ENCODE assay signal across 11 cellular contexts in the genomic region with DNA sequence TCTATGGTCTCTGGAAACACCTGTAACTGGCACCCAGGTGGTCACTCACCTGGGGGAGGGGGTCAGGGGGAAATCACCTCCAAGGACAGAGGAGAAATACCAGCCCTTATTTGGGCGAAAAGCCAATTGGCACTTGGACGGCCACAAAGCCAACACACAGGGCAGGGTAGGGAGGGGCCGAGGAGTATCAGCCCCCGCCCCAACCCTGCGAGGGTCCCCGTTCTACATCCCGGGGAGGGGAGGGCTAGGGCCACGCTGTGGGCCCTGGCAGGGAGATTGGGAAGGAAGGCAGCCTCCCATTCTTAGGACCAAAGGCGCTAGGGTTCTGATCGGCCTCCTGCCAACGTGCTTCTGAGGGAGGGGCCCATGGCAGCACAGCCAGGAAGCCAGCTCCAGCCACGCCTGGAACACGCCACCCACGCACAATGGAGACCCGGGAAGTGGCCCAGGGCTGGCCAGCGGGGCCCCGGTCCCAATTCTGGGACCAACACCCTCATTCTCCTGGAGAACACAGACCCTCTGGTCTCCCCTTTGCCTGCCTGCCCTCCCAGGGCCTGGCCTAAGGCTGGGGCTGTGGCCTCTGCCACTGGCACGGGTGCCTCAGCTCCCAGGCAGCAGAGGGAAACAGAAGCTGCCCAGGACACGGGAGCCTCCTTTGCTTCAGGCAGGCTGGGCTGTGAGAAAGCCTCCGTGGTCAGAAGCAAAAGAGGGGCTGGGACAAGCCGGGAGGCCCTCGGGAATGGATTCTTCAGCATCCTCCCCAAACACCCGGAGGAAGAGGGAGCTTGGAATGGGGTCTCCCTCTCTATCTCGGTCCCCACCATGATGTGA. TPM values are rescaled to one million over a fixed set of nuclear protein-coding genes. Genes with fewer than 3 reads are reported as not detected.
DNase-seq lines count a peak whose midpoint lies in the region; ATAC-seq and TF ChIP-seq lines count a peak whose summit lies in the region.
"Had no signal": no experiment of that assay in that cellular context is flagged by ENCODE, and none has a peak within 500 bp of the region (broad histone marks: within the 10 kb centered on the region; RNA-seq: fewer than 3 reads in every experiment).

No MANE protein-coding gene starts in this region.

- H2BK5ac ChIP-seq in mesendoderm (ENCODE audit: low read length) = no peak overlapping the region

- no peaks in the 10 kb centered on the region for H3K4me1 ChIP-seq in endodermal cell (ENCODE audit: control insufficient read depth, insufficient read depth, low read length)
- no peaks in the 10 kb centered on the region for H3K4me1 ChIP-seq in mesendoderm (ENCODE audit: control insufficient read depth, low read depth, low read length)
- peaks cover 33 to 53% (median 40%) of the 10 kb centered on the region in 4 donors for H3K4me1 ChIP-seq in upper lobe of left lung
- peaks cover 11% of the 10 kb centered on the region for H3K4me1 ChIP-seq in CD8-positive, alpha-beta memory T cell (ENCODE audit: insufficient read depth, low read length)

- CTCF ChIA-PET in CD8-positive, alpha-beta memory T cell (lab: Charles Lee) = no interaction called here

- no peaks in the 10 kb centered on the region for H3K79me2 ChIP-seq in mesendoderm (ENCODE audit: control insufficient read depth, insufficient read depth, low read length)

- no peaks in the 10 kb centered on the region for H3K9me3 Mint-ChIP-seq in activated CD4-positive, alpha-beta T cell treated with anti-CD3 and anti-CD28 coated beads, Interleukin-2, amount 10 ng/mL, durations not matched to agents 24 days and 14 days
- H3K9me3 Mint-ChIP-seq in endodermal cell = no peaks in the 10 kb centered on the region
- no peaks in the 10 kb centered on the region for H3K9me3 Mint-ChIP-seq in CD8-positive, alpha-beta memory T cell

- H3K36me3 Mint-ChIP-seq in activated CD4-positive, alpha-beta T cell treated with anti-CD3 and anti-CD28 coated beads, Interleukin-2, amount 10 ng/mL, durations not matched to agents 24 days and 14 days (ENCODE audit: low read depth) = peaks cover 25% of the 10 kb centered on the region
- H3K36me3 Mint-ChIP-seq in endodermal cell (ENCODE audit: low read depth) = no peaks in the 10 kb centered on the region
- peaks cover 0 to 33% (median 0%) of the 10 kb centered on the region in 3 donors for H3K36me3 Mint-ChIP-seq in CD8-positive, alpha-beta memory T cell

- H3K27ac ChIP-seq in endodermal cell (ENCODE audit: low read depth, low read length) (no peak overlapping the region), mesendoderm (ENCODE audit: low read depth, low read length) (no peak overlapping the region), upper lobe of left lung (peak overlapping the region; percentile 67 to 81 (median 80))
- no peak overlapping the region for H3K27ac ChIP-seq in CD8-positive, alpha-beta memory T cell (ENCODE audit: low read depth, low read length)

- H3K4ac ChIP-seq in mesendoderm (ENCODE audit: low read depth, low read length) = no peak overlapping the region

- peak overlapping the region; percentile 53 for H3K27ac Mint-ChIP-seq in activated CD4-positive, alpha-beta T cell treated with anti-CD3 and anti-CD28 coated beads, Interleukin-2, amount 10 ng/mL, durations not matched to agents 24 days and 14 days
- no peak overlapping the region for H3K27ac Mint-ChIP-seq in endodermal cell
- peak overlapping the region in 1 of 8 donors; percentile 41 for H3K27ac Mint-ChIP-seq in CD8-positive, alpha-beta memory T cell

- H4K8ac ChIP-seq in mesendoderm (ENCODE audit: low read depth, low read length) = no peak overlapping the region

- POLR2A ChIA-PET in CD8-positive, alpha-beta memory T cell (lab: Charles Lee) = no interaction called here

- H3K9me3 ChIP-seq in endodermal cell (ENCODE audit: control insufficient read depth, low read length) = no peaks in the 10 kb centered on the region
- H3K9me3 ChIP-seq in upper lobe of left lung = no peaks in the 10 kb centered on the region
- no peaks in the 10 kb centered on the region for H3K9me3 ChIP-seq in CD8-positive, alpha-beta memory T cell (ENCODE audit: low read length)

- no peak overlapping the region for H4K5ac ChIP-seq in mesendoderm (ENCODE audit: low read length)

- H3K9ac ChIP-seq in endodermal cell (ENCODE audit: extremely low read depth, low read length, poor library complexity, severe bottlenecking) = no peak overlapping the region
- H3K9ac ChIP-seq in mesendoderm (ENCODE audit: low read length) = no peak overlapping the region

- H3K27me3 ChIP-seq in endodermal cell (ENCODE audit: control insufficient read depth, insufficient read depth, low read length, poor library complexity, severe bottlenecking) = no peaks in the 10 kb centered on the region
- H3K27me3 ChIP-seq in mesendoderm (ENCODE audit: insufficient read depth, low read length, poor library complexity) = no peaks in the 10 kb centered on the region
- H3K27me3 ChIP-seq in upper lobe of left lung = no peaks in the 10 kb centered on the region
- no peaks in the 10 kb centered on the region for H3K27me3 ChIP-seq in CD8-positive, alpha-beta memory T cell (ENCODE audit: insufficient read depth, low read length, poor library complexity, severe bottlenecking)

- no peaks in the 10 kb centered on the region for H3K27me3 Mint-ChIP-seq in activated CD4-positive, alpha-beta T cell treated with anti-CD3 and anti-CD28 coated beads, Interleukin-2, amount 10 ng/mL, durations not matched to agents 24 days and 14 days
- H3K27me3 Mint-ChIP-seq in endodermal cell (ENCODE audit: insufficient read depth) = peaks cover 20% of the 10 kb centered on the region
- H3K27me3 Mint-ChIP-seq in CD8-positive, alpha-beta memory T cell = no peaks in the 10 kb centered on the region

- H3K56ac ChIP-seq in mesendoderm (ENCODE audit: low read length) = peak overlapping the region; percentile 25

- H2BK15ac ChIP-seq in mesendoderm (replicated peaks; ENCODE audit: low read depth) = no peak overlapping the region

- peak; percentile 4 to 5 for ATAC-seq in upper lobe of left lung (ENCODE audit: low FRiP score in 2 of 2)
- no peak for ATAC-seq in GM21576 (IDR thresholded peaks at IDR 0.05; ENCODE audit: unreplicated experiment)

- H3K4me3 ChIP-seq in endodermal cell (ENCODE audit: low read length) = no peak overlapping the region
- no peak overlapping the region for H3K4me3 ChIP-seq in mesendoderm (ENCODE audit: low read length)
- peak overlapping the region in 1 of 4 donors; percentile 10 for H3K4me3 ChIP-seq in upper lobe of left lung
- H3K4me3 ChIP-seq in CD8-positive, alpha-beta memory T cell (ENCODE audit: low read length) = no peak overlapping the region

- TF ChIP-seq POLR2A in upper lobe of left lung (IDR thresholded peaks at IDR 0.05) = no peak

- H3K4me2 ChIP-seq in mesendoderm (ENCODE audit: low read length) = no peak overlapping the region

- TF ChIP-seq EP300 in upper lobe of left lung (IDR thresholded peaks at IDR 0.05) = no peak

- H3K36me3 ChIP-seq in endodermal cell (ENCODE audit: control insufficient read depth, insufficient read depth, low read length) = peaks cover 18% of the 10 kb centered on the region
- H3K36me3 ChIP-seq in mesendoderm (ENCODE audit: control insufficient read depth, insufficient read depth, low read length) = peaks cover 2% of the 10 kb centered on the region
- H3K36me3 ChIP-seq in upper lobe of left lung = peaks cover 5 to 40% (median 21%) of the 10 kb centered on the region in 4 donors
- H3K36me3 ChIP-seq in CD8-positive, alpha-beta memory T cell (ENCODE audit: insufficient read depth, low read length) = peaks cover 2% of the 10 kb centered on the region

- H2AK5ac ChIP-seq in mesendoderm (ENCODE audit: low read length) = no peak overlapping the region

- H2BK120ac ChIP-seq in mesendoderm (ENCODE audit: low read depth, low read length) = no peak overlapping the region

- H3K4me1 Mint-ChIP-seq in activated CD4-positive, alpha-beta T cell treated with anti-CD3 and anti-CD28 coated beads, Interleukin-2, amount 10 ng/mL, durations not matched to agents 24 days and 14 days = peaks cover 13% of the 10 kb centered on the region
- peaks cover 3% of the 10 kb centered on the region for H3K4me1 Mint-ChIP-seq in endodermal cell
- peaks cover 15 to 46% (median 19%) of the 10 kb centered on the region in 3 donors for H3K4me1 Mint-ChIP-seq in CD8-positive, alpha-beta memory T cell

- H3K18ac ChIP-seq in mesendoderm (ENCODE audit: low read length) = no peak overlapping the region

- DNase-seq in activated CD4-positive, alpha-beta T cell treated with anti-CD3 and anti-CD28 coated beads, Interleukin-2, amount 10 ng/mL, durations not matched to agents 24 days and 14 days = no peak
- no peak for DNase-seq in activated CD4-positive, alpha-beta T cell treated with anti-CD3 and anti-CD28 coated beads for 1 hour
- peak; percentile 47 for DNase-seq in endodermal cell
- no peak for DNase-seq in mesendoderm
- peak in 1 of 2 donors; percentile 49 for DNase-seq in upper lobe of left lung
- DNase-seq in CD8-positive, alpha-beta memory T cell = no peak
- DNase-seq in NCI-H748 (lab: John Stamatoyannopoulos, UW; ENCODE audit: unreplicated experiment) = no peak
- DNase-seq: GDM1, KG1, NCI-H524 had no signal

- no peak overlapping the region for H3K4me3 Mint-ChIP-seq in activated CD4-positive, alpha-beta T cell treated with anti-CD3 and anti-CD28 coated beads, Interleukin-2, amount 10 ng/mL, durations not matched to agents 24 days and 14 days
- no peak overlapping the region for H3K4me3 Mint-ChIP-seq in endodermal cell
- H3K4me3 Mint-ChIP-seq in CD8-positive, alpha-beta memory T cell = no peak overlapping the region

- H3K23ac ChIP-seq in mesendoderm (ENCODE audit: low read length) = no peak overlapping the region

- no peak for TF ChIP-seq CTCF in endodermal cell (conservative IDR thresholded peaks at IDR 0.05)
- no peak for TF ChIP-seq CTCF in upper lobe of left lung (IDR thresholded peaks at IDR 0.05)

- whole genome bisulfite sequencing in endodermal cell (ENCODE audit: insufficient coverage in 1 of 2, insufficient read length in 1 of 2), 2 experiments = 82 to 88% methylated on average over 14 to 24 of the region's 24 CpGs
- WGBS in mesendoderm (ENCODE audit: extremely low coverage, insufficient coverage, low lambda C conversion rate) = no CpG with 5 or more reads among the region's 24 CpGs
- WGBS in upper lobe of left lung, 2 donors = 41 to 47% methylated on average over 6 to 22 of the region's 24 CpGs

- intact Hi-C loops in activated CD4-positive, alpha-beta T cell treated with anti-CD3 and anti-CD28 coated beads, Interleukin-2, amount 10 ng/mL, durations not matched to agents 24 days and 14 days (cut with micrococcal nuclease) = no loop called here

- peaks cover 1% of the 10 kb centered on the region for H3K79me1 ChIP-seq in mesendoderm (ENCODE audit: low read length)

RNA-seq across cellular contexts. Expression of a gene that starts 7.4 kb away (rescaled TPM):
- 178 and 180 TPM in 2 replicates for total RNA-seq in activated CD4-positive, alpha-beta T cell treated with anti-CD3 and anti-CD28 coated beads, Interleukin-2, amount 10 ng/mL, durations not matched to agents 24 days and 14 days
- total RNA-seq in endodermal cell (10 to 100 TPM; 12.8 to 28.2 TPM), upper lobe of left lung (10 to 100 TPM; 30.4 to 74.9 (median 45.4) TPM)
- 18.6 TPM for polyA plus RNA-seq in endodermal cell (2013, experiment 1 of 2)
- 18.3 TPM for polyA plus RNA-seq in endodermal cell (2013, experiment 2 of 2)
- polyA plus RNA-seq in mesendoderm (2013, experiment 1 of 2) = 7.9 TPM
- polyA plus RNA-seq in mesendoderm (2013, experiment 2 of 2) = 8.4 TPM
- total RNA-seq in CD8-positive, alpha-beta memory T cell = 100 to 1,000 TPM; 159 to 171 TPM
- polyA plus RNA-seq in CD8-positive, alpha-beta memory T cell = 10.8 TPM

RNA-seq across cellular contexts. Expression of a gene that starts 20.7 kb away (rescaled TPM):
- total RNA-seq in activated CD4-positive, alpha-beta T cell treated with anti-CD3 and anti-CD28 coated beads, Interleukin-2, amount 10 ng/mL, durations not matched to agents 24 days and 14 days = 0.98 and 1.0 TPM in 2 replicates
- 1 to 10 TPM; 2.1 to 2.5 TPM for total RNA-seq in endodermal cell
- 3.2 TPM for polyA plus RNA-seq in endodermal cell (2013, experiment 1 of 2)
- 2.6 TPM for polyA plus RNA-seq in endodermal cell (2013, experiment 2 of 2)
- polyA plus RNA-seq in mesendoderm (2013, experiment 1 of 2) = 0.59 TPM
- polyA plus RNA-seq in mesendoderm (2013, experiment 2 of 2) = 0.64 TPM
- 1 to 10 TPM in 5 of 6 donors, not detected in 1; 1.4 to 6.6 (median 3.0) TPM for total RNA-seq in upper lobe of left lung
- total RNA-seq in CD8-positive, alpha-beta memory T cell = 1 to 10 TPM; 5.9 to 6.3 TPM
- polyA plus RNA-seq in CD8-positive, alpha-beta memory T cell = 1.0 TPM

Comparison
In these comparisons a context has a peak if more than half of its experiments do, and no peak if none do; other contexts are left out.
1. H3K27ac ChIP-seq: peak in upper lobe of left lung (4 of 4); none in endodermal cell (single experiment), mesendoderm (single experiment) and CD8-positive, alpha-beta memory T cell (single experiment).